Comparison of ENCODE assay signal across 22 cellular contexts in genomic region chr10:52379287-52379686, GRCh38.
"Had no signal": no experiment of that assay in that cellular context is flagged by ENCODE, and none has a peak within 500 bp of the region (broad histone marks: within the 10 kb centered on the region; RNA-seq: fewer than 3 reads in every experiment).

No MANE protein-coding gene starts in this region.

- H3K36me3 ChIP-seq: adrenal gland, ascending aorta, breast epithelium, colonic mucosa, esophagus muscularis mucosa, thyroid gland had no signal

- DNase-seq: activated T-cell treated with anti-CD3 and anti-CD28 coated beads, Interleukin-2, amount 50 U/mL, for 1 hour; adrenal gland; colonic mucosa; dorsolateral prefrontal cortex; effector memory CD8-positive, alpha-beta T cell; glutamatergic neuron; left ventricle myocardium superior; right cardiac atrium; stimulated activated CD4-positive, alpha-beta T cell treated with anti-CD3 and anti-CD28 coated beads, Interleukin-12 subunit alpha, Interleukin-12 subunit beta, amount 100 ng/mL, for 4 hours; stimulated activated CD4-positive, alpha-beta T cell treated with anti-CD3 and anti-CD28 coated beads, Interleukin-4, amount 100 ng/mL, for 4 hours; stimulated activated naive CD8-positive, alpha-beta T cell treated with anti-CD3 and anti-CD28 coated beads, Interleukin-15, Interleukin-2, amounts not matched to agents 100 U/mL and 50 U/mL, for 24 hours; substantia nigra; T-helper 9 cell; thyroid gland had no signal

- H3K4me3 ChIP-seq: adrenal gland, ascending aorta, breast epithelium, colonic mucosa, dorsolateral prefrontal cortex, esophagus muscularis mucosa, hepatocyte, thyroid gland had no signal

- H3K27ac Mint-ChIP-seq: activated naive CD4-positive, alpha-beta T cell treated with anti-CD3 and anti-CD28 coated beads, Interleukin-2, amount 50 U/mL, for 72 hours; effector memory CD8-positive, alpha-beta T cell; nephron; WTC11 had no signal

- H2AFZ ChIP-seq: hepatocyte, parathyroid adenoma had no signal

- H3K4me1 Mint-ChIP-seq: nephron had no signal

- ATAC-seq: activated naive CD4-positive, alpha-beta T cell treated with anti-CD3 and anti-CD28 coated beads, Interleukin-2, amount 50 U/mL, for 72 hours; effector memory CD8-positive, alpha-beta T cell; left ventricle myocardium superior; right cardiac atrium; stimulated activated naive CD8-positive, alpha-beta T cell treated with anti-CD3 and anti-CD28 coated beads, Interleukin-15, Interleukin-2, amounts not matched to agents 100 U/mL and 50 U/mL, for 24 hours; WTC11 had no signal

- H3K4me1 ChIP-seq: ascending aorta, breast epithelium, colonic mucosa, esophagus muscularis mucosa, parathyroid adenoma, thyroid gland had no signal

- H3K27ac ChIP-seq: adrenal gland, ascending aorta, breast epithelium, colonic mucosa, dorsolateral prefrontal cortex, esophagus muscularis mucosa, hepatocyte, parathyroid adenoma, thyroid gland had no signal

- H3K9me3 ChIP-seq: adrenal gland, ascending aorta, colonic mucosa, thyroid gland had no signal

- H3K9ac ChIP-seq: parathyroid adenoma had no signal

- H3K79me2 ChIP-seq: hepatocyte, parathyroid adenoma had no signal

- H3K4me2 ChIP-seq: hepatocyte had no signal

- H3K27me3 ChIP-seq: adrenal gland, ascending aorta, breast epithelium, colonic mucosa, hepatocyte, thyroid gland had no signal

- H3K27me3 Mint-ChIP-seq: effector memory CD8-positive, alpha-beta T cell had no signal

- H3K4me3 Mint-ChIP-seq: effector memory CD8-positive, alpha-beta T cell; nephron; WTC11 had no signal
